ENCODE assay signal across 11 cellular contexts in the genomic region with DNA sequence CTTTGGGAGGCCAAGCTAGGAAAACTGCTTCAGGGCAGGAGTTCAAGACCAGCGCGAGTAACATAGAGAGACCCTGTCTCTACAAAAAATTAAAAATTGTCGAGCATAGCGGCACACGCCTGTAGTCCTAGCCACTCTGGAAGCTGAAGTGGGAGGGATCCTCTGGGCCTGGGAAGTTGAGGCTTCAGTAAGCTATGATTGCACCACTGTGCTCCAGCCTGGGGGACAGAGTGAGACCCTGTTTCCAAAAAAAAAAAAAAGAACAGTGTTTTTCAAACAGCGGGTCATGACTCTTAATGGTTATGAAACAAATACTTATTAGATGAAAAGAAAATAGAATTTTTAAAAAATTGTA. TPM values are rescaled to one million over a fixed set of nuclear protein-coding genes. Genes with fewer than 3 reads are reported as not detected.
DNase-seq lines count a peak whose midpoint lies in the region; ATAC-seq and TF ChIP-seq lines count a peak whose summit lies in the region.
"Had no signal": no experiment of that assay in that cellular context is flagged by ENCODE, and none has a peak within 500 bp of the region (broad histone marks: within the 10 kb centered on the region; RNA-seq: fewer than 3 reads in every experiment).

No MANE protein-coding gene starts in this region.

- no peaks in the 10 kb centered on the region for H3K9me2 ChIP-seq in hepatocyte (replicated peaks; ENCODE audit: insufficient read depth)

- H3K4me1 ChIP-seq in hepatocyte (ENCODE audit: insufficient read depth): peaks cover 11% of the 10 kb centered on the region
- H3K4me1 ChIP-seq in stomach: peaks cover 46 to 70% (median 60%) of the 10 kb centered on the region in 4 donors

- POLR2A ChIA-PET in WTC11 (lab: Charles Lee): no interaction called here

- DNase-seq in activated T-cell treated with anti-CD3 and anti-CD28 coated beads, Interleukin-2, amount 50 U/mL, for 24 hours: no peak
- DNase-seq in activated T-cell treated with anti-CD3 and anti-CD28 coated beads for 4 hours (no peak), WTC11 (ENCODE audit: low spot score) (no peak), hepatocyte (ENCODE audit: low spot score) (no peak), stomach (no peak)
- DNase-seq in activated CD4-positive, CD25-positive, alpha-beta regulatory T cell treated with anti-CD3 and anti-CD28 coated beads, Interleukin-2, amount 50 U/mL, for 72 hours: no peak
- DNase-seq: anterior cingulate cortex, NCI-H1694, PC-3 had no signal

- peaks cover 26% of the 10 kb centered on the region for H3K79me2 ChIP-seq in hepatocyte

- TF ChIP-seq CTCF in WTC11 (IDR thresholded peaks at IDR 0.05) (no peak), hepatocyte (IDR thresholded peaks at IDR 0.05; ENCODE audit: poor library complexity) (no peak), stomach (IDR thresholded peaks at IDR 0.05) (no peak)

- H3K36me3 Mint-ChIP-seq in activated T-cell treated with anti-CD3 and anti-CD28 coated beads, Interleukin-2, amount 50 U/mL, for 24 hours (ENCODE audit: low read depth): peaks cover 35% of the 10 kb centered on the region
- H3K36me3 Mint-ChIP-seq in WTC11: peaks cover 6% of the 10 kb centered on the region; the same call in 1 of the 2 replicates

- ATAC-seq in WTC11: no peak
- no peak for ATAC-seq in HG02885 (IDR thresholded peaks at IDR 0.05; ENCODE audit: poor library complexity, unreplicated experiment)
- ATAC-seq in HG03442 (IDR thresholded peaks at IDR 0.05; ENCODE audit: unreplicated experiment): no peak
- ATAC-seq: PC-3 had no signal

- H3K4me3 ChIP-seq in hepatocyte: no peak overlapping the region
- H3K4me3 ChIP-seq in stomach: no peak overlapping the region

- no peak overlapping the region for H3K4me2 ChIP-seq in hepatocyte

- CTCF ChIA-PET in WTC11 (lab: Charles Lee): interaction anchor here (0.8 to 2.3 kb wide), 4 partner anchors 15 to 187 kb away, joined by 3 to 6 read pairs (median 3); no protein-coding TSS in a partner anchor

- H3K4me1 Mint-ChIP-seq in activated T-cell treated with anti-CD3 and anti-CD28 coated beads, Interleukin-2, amount 50 U/mL, for 24 hours (ENCODE audit: low read depth): peaks cover 50% of the 10 kb centered on the region
- peaks cover 21% of the 10 kb centered on the region for H3K4me1 Mint-ChIP-seq in WTC11

- H3K9me3 Mint-ChIP-seq in activated T-cell treated with anti-CD3 and anti-CD28 coated beads, Interleukin-2, amount 50 U/mL, for 24 hours: no peaks in the 10 kb centered on the region
- no peaks in the 10 kb centered on the region for H3K9me3 Mint-ChIP-seq in WTC11

- H4K20me1 ChIP-seq in hepatocyte (ENCODE audit: insufficient read depth, poor library complexity, severe bottlenecking): no peaks in the 10 kb centered on the region

- no peak for TF ChIP-seq EP300 in stomach (IDR thresholded peaks at IDR 0.05)

- no peak overlapping the region for H3K4me3 Mint-ChIP-seq in activated T-cell treated with anti-CD3 and anti-CD28 coated beads, Interleukin-2, amount 50 U/mL, for 24 hours
- no peak overlapping the region for H3K4me3 Mint-ChIP-seq in WTC11

- TF ChIP-seq POLR2A in stomach (IDR thresholded peaks at IDR 0.05): no peak

- 84% methylated on average over 6 of the region's 6 CpGs for WGBS in hepatocyte (ENCODE audit: low lambda C conversion rate, missing lambda C conversion rate)
- WGBS in stomach, 5 donors: 56 to 84% (median 63%) methylated on average over 6 of the region's 6 CpGs

- H2AFZ ChIP-seq in hepatocyte: no peak overlapping the region

- intact Hi-C loops in stomach (cut with DNase I; ENCODE audit: low total_unique reads): no loop called here

- H3K27me3 Mint-ChIP-seq in activated T-cell treated with anti-CD3 and anti-CD28 coated beads, Interleukin-2, amount 50 U/mL, for 24 hours: no peaks in the 10 kb centered on the region
- peaks cover 3% of the 10 kb centered on the region; the same call in 1 of the 2 replicates for H3K27me3 Mint-ChIP-seq in WTC11 (ENCODE audit: low read depth)

- H3K9me3 ChIP-seq in hepatocyte (ENCODE audit: low read depth): no peaks in the 10 kb centered on the region
- H3K9me3 ChIP-seq in stomach: no peaks in the 10 kb centered on the region

- H3K27ac Mint-ChIP-seq in activated T-cell treated with anti-CD3 and anti-CD28 coated beads, Interleukin-2, amount 50 U/mL, for 24 hours: peak overlapping the region; percentile 90
- H3K27ac Mint-ChIP-seq in WTC11: peak overlapping the region; percentile 73; the same call in 1 of the 2 replicates

- H3K27me3 ChIP-seq in hepatocyte: no peaks in the 10 kb centered on the region
- no peaks in the 10 kb centered on the region for H3K27me3 ChIP-seq in stomach

- no peaks in the 10 kb centered on the region for H3K36me3 ChIP-seq in hepatocyte (replicated peaks; ENCODE audit: insufficient read depth, low read depth)
- no peaks in the 10 kb centered on the region for H3K36me3 ChIP-seq in stomach

- peak overlapping the region; percentile 87 for H3K27ac ChIP-seq in hepatocyte
- peak overlapping the region; percentile 49 to 97 (median 95) for H3K27ac ChIP-seq in stomach

TF ChIP-seq in WTC11, 78 proteins besides CTCF, POLR2A, EP300 and RAD21:
- no peak for TF ChIP-seq ZBTB21 (CRISPR knock-in tag; IDR thresholded peaks at IDR 0.05; ENCODE audit: borderline replicate concordance)
- TF ChIP-seq, protein P1, sequence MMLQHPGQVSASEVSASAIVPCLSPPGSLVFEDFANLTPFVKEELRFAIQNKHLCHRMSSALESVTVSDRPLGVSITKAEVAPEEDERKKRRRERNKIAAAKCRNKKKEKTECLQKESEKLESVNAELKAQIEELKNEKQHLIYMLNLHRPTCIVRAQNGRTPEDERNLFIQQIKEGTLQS (CRISPR knock-in tag; conservative IDR thresholded peaks at IDR 0.05): no peak
- no peak for TF ChIP-seq GABPB1 (CRISPR knock-in tag; IDR thresholded peaks at IDR 0.05)
- no peak for TF ChIP-seq USF1 (CRISPR knock-in tag; IDR thresholded peaks at IDR 0.05)
- no peak for TF ChIP-seq MLX (CRISPR knock-in tag; IDR thresholded peaks at IDR 0.05)
- TF ChIP-seq, protein P2, sequence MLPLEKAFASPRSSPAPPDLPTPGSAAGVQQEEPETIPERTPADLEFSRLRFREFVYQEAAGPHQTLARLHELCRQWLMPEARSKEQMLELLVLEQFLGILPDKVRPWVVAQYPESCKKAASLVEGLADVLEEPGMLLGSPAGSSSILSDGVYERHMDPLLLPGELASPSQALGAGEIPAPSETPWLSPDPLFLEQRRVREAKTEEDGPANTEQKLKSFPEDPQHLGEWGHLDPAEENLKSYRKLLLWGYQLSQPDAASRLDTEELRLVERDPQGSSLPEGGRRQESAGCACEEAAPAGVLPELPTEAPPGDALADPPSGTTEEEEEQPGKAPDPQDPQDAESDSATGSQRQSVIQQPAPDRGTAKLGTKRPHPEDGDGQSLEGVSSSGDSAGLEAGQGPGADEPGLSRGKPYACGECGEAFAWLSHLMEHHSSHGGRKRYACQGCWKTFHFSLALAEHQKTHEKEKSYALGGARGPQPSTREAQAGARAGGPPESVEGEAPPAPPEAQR (CRISPR knock-in tag; IDR thresholded peaks at IDR 0.05): no peak
- no peak for TF ChIP-seq KAT7 (CRISPR knock-in tag; IDR thresholded peaks at IDR 0.05; ENCODE audit: borderline replicate concordance)
- no peak for TF ChIP-seq TEAD4 (CRISPR knock-in tag; IDR thresholded peaks at IDR 0.05)
- TF ChIP-seq NFYB (CRISPR knock-in tag; conservative IDR thresholded peaks at IDR 0.05; ENCODE audit: low read depth): no peak
- no peak for TF ChIP-seq ZNF416 (CRISPR knock-in tag; IDR thresholded peaks at IDR 0.05)
- TF ChIP-seq NR3C1 (CRISPR knock-in tag; conservative IDR thresholded peaks at IDR 0.05; ENCODE audit: low read depth): no peak
- TF ChIP-seq MXD4 (CRISPR knock-in tag; IDR thresholded peaks at IDR 0.05; ENCODE audit: borderline replicate concordance): no peak
TF ChIP-seq in WTC11: peak in this region for 0.

RNA-seq across cellular contexts. Expression of gene CYTH1, which starts 2.3 kb away (rescaled TPM):
- total RNA-seq in WTC11 (2021): 15.1 to 20.0 TPM (median 15.8 TPM) in 3 replicates
- 37.5 and 44.4 TPM in 2 replicates for total RNA-seq in hepatocyte
- 38.5 and 47.6 TPM in 2 replicates for polyA plus RNA-seq in hepatocyte
- total RNA-seq in stomach: 100 to 1,000 TPM in 2 of 5 donors, 10 to 100 TPM in 3; 32.7 to 137 (median 80.2) TPM
- 10 to 100 TPM; 29.6 to 51.5 (median 30.6) TPM for polyA plus RNA-seq in stomach

RNA-seq across cellular contexts. Expression of gene USP36, which starts 56.2 kb away (rescaled TPM):
- total RNA-seq in WTC11 (2021) (62.0 to 74.0 TPM (median 65.8 TPM) in 3 replicates), hepatocyte (17.7 and 20.9 TPM in 2 replicates), stomach (100 to 1,000 TPM in 1 of 5 donors, 10 to 100 TPM in 4; 33.3 to 106 (median 42.0) TPM)
- polyA plus RNA-seq in hepatocyte (26.2 and 31.6 TPM in 2 replicates), stomach (10 to 100 TPM; 14.2 to 20.9 (median 15.3) TPM)
